13 cellular contexts compared by ENCODE assay signal in the genomic region with DNA sequence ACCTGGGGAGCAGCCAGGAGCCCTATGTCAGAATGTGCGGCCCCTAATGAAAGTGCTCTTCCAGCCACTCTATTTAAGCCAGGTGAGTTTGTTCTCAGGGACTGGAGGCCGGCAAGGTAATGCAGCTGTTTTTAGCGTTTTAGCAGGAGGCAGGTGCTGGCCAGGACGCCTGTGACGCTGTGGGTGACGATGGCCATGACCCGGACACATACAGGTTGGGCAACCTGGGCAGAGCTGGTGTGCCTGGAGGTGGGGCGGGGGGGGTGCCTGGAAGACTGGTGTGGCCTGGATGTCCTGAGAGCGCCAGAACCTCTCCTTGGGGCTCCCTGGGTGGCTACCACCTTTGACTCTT. TPM values are rescaled to one million over a fixed set of nuclear protein-coding genes. Genes with fewer than 3 reads are reported as not detected.
DNase-seq lines count a peak whose midpoint lies in the region; ATAC-seq, FAIRE-seq and TF ChIP-seq lines count a peak whose summit lies in the region.
"Had no signal": no experiment of that assay in that cellular context is flagged by ENCODE, and none has a peak within 500 bp of the region (broad histone marks: within the 10 kb centered on the region; RNA-seq: fewer than 3 reads in every experiment).

No MANE protein-coding gene starts in this region.

- TF ChIP-seq EP300 in esophagus muscularis mucosa (IDR thresholded peaks at IDR 0.05): no peak

- intact Hi-C loops in esophagus muscularis mucosa (cut with DNase I) (loop anchor here (5.0 kb wide), 1 partner anchor 36 kb away; no protein-coding TSS in a partner anchor), pancreas (cut with DNase I) (no loop called here)

- H3K27me3 ChIP-seq in esophagus muscularis mucosa (peaks cover 0 to 6% (median 0%) of the 10 kb centered on the region in 4 donors), pancreas (no peaks in the 10 kb centered on the region), stomach smooth muscle (ENCODE audit: control insufficient read depth in 1 of 2, insufficient read depth in 2 of 2, low read length in 2 of 2) (no peaks in the 10 kb centered on the region)

- peaks cover 60 to 90% (median 79%) of the 10 kb centered on the region in 4 donors for H3K4me1 ChIP-seq in esophagus muscularis mucosa
- peaks cover 22 to 31% (median 26%) of the 10 kb centered on the region in 3 donors for H3K4me1 ChIP-seq in pancreas
- H3K4me1 ChIP-seq in stomach smooth muscle (ENCODE audit: control insufficient read depth, insufficient read depth, low read length): peaks cover 78% of the 10 kb centered on the region

- TF ChIP-seq POLR2A in esophagus muscularis mucosa (IDR thresholded peaks at IDR 0.05; ENCODE audit: low read depth): no peak

- peaks cover 0 to 5% (median 2%) of the 10 kb centered on the region in 4 donors for H3K9me3 ChIP-seq in esophagus muscularis mucosa
- no peaks in the 10 kb centered on the region for H3K9me3 ChIP-seq in pancreas
- peaks cover 8 to 10% of the 10 kb centered on the region in 2 donors for H3K9me3 ChIP-seq in stomach smooth muscle (ENCODE audit: control insufficient read depth in 2 of 2, low read length in 2 of 2)

- FAIRE-seq in pancreas (lab: Jason Lieb, UNC): no peak
- FAIRE-seq: H54 had no signal

- H3K9ac ChIP-seq in stomach smooth muscle (ENCODE audit: low read length in 2 of 2): peak overlapping the region; percentile 36 to 76

- no peaks in the 10 kb centered on the region for H3K36me3 ChIP-seq in esophagus muscularis mucosa
- H3K36me3 ChIP-seq in pancreas: no peaks in the 10 kb centered on the region
- H3K36me3 ChIP-seq in stomach smooth muscle (ENCODE audit: control insufficient read depth in 2 of 2, insufficient read depth in 2 of 2, low read length in 2 of 2): no peaks in the 10 kb centered on the region

- 84% methylated on average over 8 of the region's 9 CpGs for WGBS in esophagus muscularis mucosa
- WGBS in pancreas, 2 donors: 57 to 88% methylated on average over 9 of the region's 9 CpGs

- ATAC-seq in pancreas (peak in 3 of 4 donors; percentile 2 to 39 (median 31)), HG03139 (IDR thresholded peaks at IDR 0.05; ENCODE audit: unreplicated experiment) (no peak), HG02763 (IDR thresholded peaks at IDR 0.05; ENCODE audit: unreplicated experiment) (no peak)

- DNase-seq in SHP77 (lab: John Stamatoyannopoulos, UW) (peak; percentile 21 to 37), SHP77 treated with DMSO at 0.1 percent for 48 hours (lab: John Stamatoyannopoulos, UW) (no peak), esophagus muscularis mucosa (ENCODE audit: extremely low spot score) (no peak), pancreas (peak in 4 of 6 donors; percentile 49 to 87 (median 74)), NOMO-1 treated with dmso at 0.1 percent for 144 hours (lab: John Stamatoyannopoulos, UW; ENCODE audit: unreplicated experiment) (no peak)
- DNase-seq: C1 segment of cervical spinal cord, NCI-H187 treated with DMSO at 0.1 percent for 48 hours, NCI-H510A had no signal

- no peak for TF ChIP-seq CTCF in esophagus muscularis mucosa (IDR thresholded peaks at IDR 0.05)
- no peak for TF ChIP-seq CTCF in pancreas (IDR thresholded peaks at IDR 0.05)

- H3K27ac ChIP-seq in esophagus muscularis mucosa (replicated peaks in 1 of 4) (peak overlapping the region; percentile 90 to 96 (median 96)), pancreas (peak overlapping the region in 3 of 4 donors; percentile 18 to 73 (median 23)), stomach smooth muscle (ENCODE audit: low read length) (peak overlapping the region; percentile 99)
- H3K27ac ChIP-seq: 22Rv1 had no signal

- H3K4me3 ChIP-seq in esophagus muscularis mucosa: no peak overlapping the region
- H3K4me3 ChIP-seq in pancreas: no peak overlapping the region
- H3K4me3 ChIP-seq in stomach smooth muscle (ENCODE audit: low read length in 2 of 2): no peak overlapping the region

RNA-seq across cellular contexts. Expression of a gene that starts 51.7 kb away (rescaled TPM):
- total RNA-seq in esophagus muscularis mucosa (100 to 1,000 TPM in 2 of 4 donors, 10 to 100 TPM in 2; 67.6 to 203 (median 139) TPM), pancreas (1 to 10 TPM; 3.9 to 10.0 (median 5.3) TPM)
- polyA plus RNA-seq in pancreas: 10 to 100 TPM in 1 of 2 donors, 1 to 10 TPM in 1; 9.7 to 13.1 TPM

Comparison
In these comparisons a context has a peak if more than half of its experiments do, and no peak if none do; other contexts are left out.
1. DNase-seq: peak in SHP77 (2 of 2) and pancreas (4 of 6); none in SHP77 treated with DMSO at 0.1 percent for 48 hours (single experiment), esophagus muscularis mucosa (single experiment) and NOMO-1 treated with dmso at 0.1 percent for 144 hours (single experiment).
2. H3K27ac ChIP-seq: peak in every context shown above with its lines; median percentile 99 in stomach smooth muscle; 96 in esophagus muscularis mucosa; 23 in pancreas.
3. ATAC-seq: peak in pancreas (3 of 4); none in HG03139 (single experiment) and HG02763 (single experiment).
4. RNA of a gene that starts 51.7 kb away (total RNA-seq): 67.6 to 203 TPM in esophagus muscularis mucosa; 3.9 to 10.0 TPM in pancreas; every median in the first group is over 4 times any median in the second.